8 cellular contexts compared by ENCODE assay signal in genomic region chr7:99504603-99505323, GRCh38. TPM values are rescaled to one million over a fixed set of nuclear protein-coding genes. Genes with fewer than 3 reads are reported as not detected.
A peak's percentile ranks its signal among the peaks of the same experiment; 100 is the strongest.
DNase-seq lines count a peak whose midpoint lies in the region; ATAC-seq, FAIRE-seq and TF ChIP-seq lines count a peak whose summit lies in the region.

TSS of gene ZKSCAN5 (plus strand) at chr7:99504662. CDS start at chr7:99506045, 1,383 bp downstream.

- H3K4me2 ChIP-seq in Loucy (ENCODE audit: low read depth, low read length, poor library complexity, severe bottlenecking) = peak within 1 kb of the TSS; percentile 94

- peak; percentile 72 for ATAC-seq in RWPE2 (ENCODE audit: low read depth)
- ATAC-seq in stimulated activated naive CD8-positive, alpha-beta T cell treated with anti-CD3 and anti-CD28 coated beads, Interleukin-15, Interleukin-2, amounts not matched to agents 100 U/mL and 50 U/mL, for 24 hours = peak; percentile 90

- no peaks in the 10 kb centered on the region for H3K9me2 ChIP-seq in Loucy (replicated peaks; ENCODE audit: low read depth, low read length)

- H3K27ac Mint-ChIP-seq in nephron = peak within 1 kb of the TSS; percentile 87 to 98 (median 94)

- H3K4me3 Mint-ChIP-seq in nephron = peak within 1 kb of the TSS; percentile 89 to 95 (median 94)

- peak; percentile 82 for TF ChIP-seq POLR2A in H54 (IDR thresholded peaks at IDR 0.05; ENCODE audit: low read depth, low read length)

- H3K4me1 Mint-ChIP-seq in nephron = peaks cover 25% of the 10 kb centered on the region

- H3F3A ChIP-seq in Loucy (ENCODE audit: low read depth) = no peaks in the 10 kb centered on the region

- TF ChIP-seq CTCF in Loucy (conservative IDR thresholded peaks at IDR 0.05; ENCODE audit: low read length) = no peak
- TF ChIP-seq CTCF in RWPE2 (IDR thresholded peaks at IDR 0.05; ENCODE audit: poor library complexity, severe bottlenecking) = no peak
- TF ChIP-seq CTCF in fibroblast of the aortic adventitia (IDR thresholded peaks at IDR 0.05; ENCODE audit: insufficient read depth, low read length) = no peak
- TF ChIP-seq CTCF in nephron (IDR thresholded peaks at IDR 0.05; ENCODE audit: unreplicated experiment in 3 of 3) = no peak

- H3K9me3 Mint-ChIP-seq in nephron = no peaks in the 10 kb centered on the region

- H3K4me1 ChIP-seq in Loucy (ENCODE audit: insufficient read depth, low read length, poor library complexity, severe bottlenecking) = peaks cover 17% of the 10 kb centered on the region
- H3K4me1 ChIP-seq in RWPE2 (ENCODE audit: insufficient read depth, poor library complexity, severe bottlenecking) = peaks cover 5% of the 10 kb centered on the region

- peak; percentile 98 for DNase-seq in ELF-1 (ENCODE audit: low read depth, low spot score)
- DNase-seq in H54 (ENCODE audit: insufficient read length, low spot score) = peak; percentile 90
- DNase-seq in RWPE2 (ENCODE audit: low spot score) = peak; percentile 99
- DNase-seq in activated T-helper 9 cell treated with anti-CD3 and anti-CD28 coated beads, Interleukin-2, amount 50 U/mL, for 16 hours (ENCODE audit: low read depth) = peak; percentile 94
- peak; percentile 96 for DNase-seq in fibroblast of the aortic adventitia (ENCODE audit: low read depth)
- peak; percentile 97 for DNase-seq in stimulated activated naive CD8-positive, alpha-beta T cell treated with anti-CD3 and anti-CD28 coated beads, Interleukin-15, Interleukin-2, amounts not matched to agents 100 U/mL and 50 U/mL, for 24 hours

- H3K27me3 ChIP-seq in Loucy (ENCODE audit: insufficient read depth, low read length, poor library complexity, severe bottlenecking) (no peaks in the 10 kb centered on the region), RWPE2 (ENCODE audit: insufficient read depth, poor library complexity, severe bottlenecking) (no peaks in the 10 kb centered on the region)

- peaks cover 52% of the 10 kb centered on the region for H3K79me2 ChIP-seq in Loucy (ENCODE audit: insufficient read depth, low read length)

- no peaks in the 10 kb centered on the region for H3K9me3 ChIP-seq in Loucy (ENCODE audit: insufficient read depth, low read depth, low read length)
- H3K9me3 ChIP-seq in RWPE2 (ENCODE audit: severe bottlenecking) = no peaks in the 10 kb centered on the region

- H3K27me3 Mint-ChIP-seq in nephron (ENCODE audit: low read depth) = no peaks in the 10 kb centered on the region

- H3K36me3 ChIP-seq in Loucy (ENCODE audit: insufficient read depth, low read length) = no peaks in the 10 kb centered on the region
- H3K36me3 ChIP-seq in RWPE2 (ENCODE audit: low read depth) = peaks cover 13% of the 10 kb centered on the region

- peak within 1 kb of the TSS; percentile 66 for H3K27ac ChIP-seq in RWPE2 (ENCODE audit: poor library complexity, severe bottlenecking)

- H3K4me3 ChIP-seq in Loucy (ENCODE audit: low read length, poor library complexity, severe bottlenecking) (peak within 1 kb of the TSS; percentile 84), RWPE2 (ENCODE audit: severe bottlenecking) (peak within 1 kb of the TSS; percentile 52), fibroblast of the aortic adventitia (ENCODE audit: low read depth, low read length) (peak within 1 kb of the TSS; percentile 93)

- peaks cover 9% of the 10 kb centered on the region for H3K36me3 Mint-ChIP-seq in nephron (ENCODE audit: low read depth)

- H4K20me1 ChIP-seq in Loucy (ENCODE audit: insufficient read depth, low read length, poor library complexity, severe bottlenecking) = peaks cover 13% of the 10 kb centered on the region

- peak within 1 kb of the TSS; percentile 87 for H3K9ac ChIP-seq in Loucy (ENCODE audit: low read depth, low read length, poor library complexity, severe bottlenecking)

- peak within 1 kb of the TSS; percentile 85 for H2AFZ ChIP-seq in Loucy (ENCODE audit: low read length)

- no peak for FAIRE-seq in H54 (lab: Jason Lieb, UNC)

RNA-seq across cellular contexts. Expression of gene ZKSCAN5, which starts in this region (rescaled TPM):
- 9.1 and 11.8 TPM in 2 replicates for total RNA-seq in fibroblast of the aortic adventitia (ENCODE audit: low replicate concordance)

Comparison
In these comparisons a context has a peak if more than half of its experiments do, and no peak if none do; other contexts are left out.
1. Peak in every context shown above with its lines: DNase-seq, ATAC-seq, H3K4me3 ChIP-seq and H3K27ac ChIP-seq.